Comparison of ENCODE assay signal across 40 cellular contexts in genomic region chr1:54149734-54150133, GRCh38. TPM values are rescaled to one million over a fixed set of nuclear protein-coding genes. Genes with fewer than 3 reads are reported as not detected.
"Had no signal": no experiment of that assay in that cellular context is flagged by ENCODE, and none has a peak within 500 bp of the region (broad histone marks: within the 10 kb centered on the region; RNA-seq: fewer than 3 reads in every experiment).

No MANE protein-coding gene starts in this region.

- H3K4me1 ChIP-seq: breast epithelium had no signal

- H3K4me1 Mint-ChIP-seq: activated B cell treated with CpG ODN at 0.5 μM for 24 hours; activated CD4-positive, alpha-beta T cell treated with anti-CD3 and anti-CD28 coated beads, Interleukin-2, amount 10 ng/mL, durations not matched to agents 24 days and 14 days; activated naive CD8-positive, alpha-beta T cell treated with anti-CD3 and anti-CD28 coated beads for 36 hours; activated T-helper 17 cell treated with anti-CD3 and anti-CD28 coated beads, Interleukin-2, amount 50 U/mL, for 72 hours had no signal

- H3K27me3 Mint-ChIP-seq: activated B cell treated with CpG ODN at 0.5 μM for 24 hours; activated CD4-positive, alpha-beta memory T cell treated with anti-CD3 and anti-CD28 coated beads for 36 hours; activated CD8-positive, alpha-beta T cell treated with anti-CD3 and anti-CD28 coated beads for 36 hours; activated naive CD8-positive, alpha-beta T cell treated with anti-CD3 and anti-CD28 coated beads for 36 hours; activated T-helper 17 cell treated with anti-CD3 and anti-CD28 coated beads, Interleukin-2, amount 50 U/mL, for 72 hours; T-cell had no signal

- H3K4me3 Mint-ChIP-seq: activated B cell treated with CpG ODN at 0.5 μM for 24 hours; activated CD4-positive, alpha-beta memory T cell treated with anti-CD3 and anti-CD28 coated beads for 36 hours; activated CD4-positive, alpha-beta T cell treated with anti-CD3 and anti-CD28 coated beads, Interleukin-2, amount 10 ng/mL, durations not matched to agents 24 days and 14 days; activated CD8-positive, alpha-beta T cell treated with anti-CD3 and anti-CD28 coated beads for 36 hours; activated naive CD4-positive, alpha-beta T cell treated with anti-CD3 and anti-CD28 coated beads for 36 hours; activated naive CD8-positive, alpha-beta T cell treated with anti-CD3 and anti-CD28 coated beads for 36 hours; activated T-cell treated with anti-CD3 and anti-CD28 coated beads, Interleukin-2, amount 50 U/mL, for 4 hours; activated T-cell treated with anti-CD3 and anti-CD28 coated beads, Interleukin-2, amount 50 U/mL, for 72 hours; activated T-helper 1 cell treated with anti-CD3 and anti-CD28 coated beads, Interleukin-12 subunit alpha, Interleukin-12 subunit beta, Interleukin-2, Interleukin-4 antibody, amounts not matched to agents 30 ng/mL and 10 ng/mL and 1 ng/mL, durations not matched to agents 14 hours and 24 hours and 36 hours; activated T-helper 17 cell treated with anti-CD3 and anti-CD28 coated beads, Interleukin-2, amount 50 U/mL, for 72 hours; T-cell; T-helper 2 cell treated with Interferon-gamma antibody and Interleukin-4, amounts not matched to agents 5 μg/mL and 100 μg/mL, for 36 hours had no signal

- H3K27ac Mint-ChIP-seq: activated B cell treated with CpG ODN at 0.5 μM for 24 hours; activated CD4-positive, alpha-beta memory T cell treated with anti-CD3 and anti-CD28 coated beads for 36 hours; activated CD4-positive, alpha-beta T cell treated with anti-CD3 and anti-CD28 coated beads, Interleukin-2, amount 10 ng/mL, durations not matched to agents 24 days and 14 days; activated CD8-positive, alpha-beta T cell treated with anti-CD3 and anti-CD28 coated beads for 36 hours; activated naive CD4-positive, alpha-beta T cell treated with anti-CD3 and anti-CD28 coated beads for 36 hours; activated naive CD4-positive, alpha-beta T cell treated with anti-CD3 and anti-CD28 coated beads, Interleukin-2, amount 50 U/mL, for 72 hours; activated naive CD8-positive, alpha-beta T cell treated with anti-CD3 and anti-CD28 coated beads for 36 hours; activated T-cell treated with anti-CD3 and anti-CD28 coated beads, Interleukin-2, amount 50 U/mL, for 72 hours; activated T-helper 1 cell treated with anti-CD3 and anti-CD28 coated beads, Interleukin-12 subunit alpha, Interleukin-12 subunit beta, Interleukin-2, Interleukin-4 antibody, amounts not matched to agents 30 ng/mL and 10 ng/mL and 1 ng/mL, durations not matched to agents 14 hours and 24 hours and 36 hours; activated T-helper 17 cell treated with anti-CD3 and anti-CD28 coated beads, Interleukin-2, amount 50 U/mL, for 72 hours; T-cell; T-helper 2 cell treated with Interferon-gamma antibody and Interleukin-4, amounts not matched to agents 5 μg/mL and 100 μg/mL, for 36 hours had no signal

- H3K36me3 Mint-ChIP-seq: activated CD4-positive, alpha-beta memory T cell treated with anti-CD3 and anti-CD28 coated beads for 36 hours; activated naive CD4-positive, alpha-beta T cell treated with anti-CD3 and anti-CD28 coated beads, Interleukin-2, amount 50 U/mL, for 72 hours; activated naive CD8-positive, alpha-beta T cell treated with anti-CD3 and anti-CD28 coated beads for 36 hours; T-cell had no signal

- H3K9me3 ChIP-seq: adrenal gland, body of pancreas, breast epithelium had no signal

- H3K9me3 Mint-ChIP-seq: activated B cell treated with CpG ODN at 0.5 μM for 24 hours; activated CD4-positive, alpha-beta memory T cell treated with anti-CD3 and anti-CD28 coated beads for 36 hours; activated CD4-positive, alpha-beta T cell treated with anti-CD3 and anti-CD28 coated beads, Interleukin-2, amount 10 ng/mL, durations not matched to agents 24 days and 14 days; activated CD8-positive, alpha-beta T cell treated with anti-CD3 and anti-CD28 coated beads for 36 hours; activated naive CD4-positive, alpha-beta T cell treated with anti-CD3 and anti-CD28 coated beads for 36 hours; activated naive CD4-positive, alpha-beta T cell treated with anti-CD3 and anti-CD28 coated beads, Interleukin-2, amount 50 U/mL, for 72 hours; activated naive CD8-positive, alpha-beta T cell treated with anti-CD3 and anti-CD28 coated beads for 36 hours; activated T-cell treated with anti-CD3 and anti-CD28 coated beads, Interleukin-2, amount 50 U/mL, for 4 hours; activated T-cell treated with anti-CD3 and anti-CD28 coated beads, Interleukin-2, amount 50 U/mL, for 72 hours; activated T-helper 1 cell treated with anti-CD3 and anti-CD28 coated beads, Interleukin-12 subunit alpha, Interleukin-12 subunit beta, Interleukin-2, Interleukin-4 antibody, amounts not matched to agents 30 ng/mL and 10 ng/mL and 1 ng/mL, durations not matched to agents 14 hours and 24 hours and 36 hours; activated T-helper 17 cell treated with anti-CD3 and anti-CD28 coated beads, Interleukin-2, amount 50 U/mL, for 72 hours; T-cell; T-helper 2 cell treated with Interferon-gamma antibody and Interleukin-4, amounts not matched to agents 5 μg/mL and 100 μg/mL, for 36 hours had no signal

- H3K4me3 ChIP-seq: adrenal gland, body of pancreas, breast epithelium had no signal

- H3K27me3 ChIP-seq: adrenal gland, body of pancreas, brain microvascular endothelial cell, breast epithelium had no signal

- DNase-seq: activated B cell treated with CpG ODN at 0.5 μM for 24 hours; activated CD4-positive, alpha-beta memory T cell treated with anti-CD3 and anti-CD28 coated beads for 36 hours; activated CD4-positive, alpha-beta T cell treated with anti-CD3 and anti-CD28 coated beads for 4 hours; activated CD4-positive, alpha-beta T cell treated with anti-CD3 and anti-CD28 coated beads, Interleukin-2, amount 10 ng/mL, durations not matched to agents 24 days and 14 days; activated CD4-positive, alpha-beta T cell treated with anti-CD3 and anti-CD28 coated beads, Interleukin-2, amount 50 U/mL, for 1 hour; activated CD4-positive, alpha-beta T cell treated with anti-CD3 and anti-CD28 coated beads, Interleukin-2, amount 50 U/mL, for 4 hours; activated CD4-positive, CD25-positive, alpha-beta regulatory T cell treated with anti-CD3 and anti-CD28 coated beads, Interleukin-2, amount 50 U/mL, for 72 hours; activated CD8-positive, alpha-beta memory T cell treated with anti-CD3 and anti-CD28 coated beads, Interleukin-2, amount 50 U/mL, for 4 hours; activated CD8-positive, alpha-beta T cell treated with anti-CD3 and anti-CD28 coated beads for 36 hours; activated effector memory CD4-positive, alpha-beta T cell treated with anti-CD3 and anti-CD28 coated beads, Interleukin-2, amount 50 U/mL, for 16 hours; activated gamma-delta T cell treated with Interleukin-2 at 50 U/mL for 16 hours; activated naive CD4-positive, alpha-beta T cell; activated naive CD4-positive, alpha-beta T cell treated with anti-CD3 and anti-CD28 coated beads for 36 hours; activated naive CD4-positive, alpha-beta T cell treated with anti-CD3 and anti-CD28 coated beads, Interleukin-2, amount 50 U/mL, for 16 hours; activated naive CD8-positive, alpha-beta T cell treated with anti-CD3 and anti-CD28 coated beads for 36 hours; activated T-cell treated with anti-CD3 and anti-CD28 coated beads for 4 hours; activated T-cell treated with anti-CD3 and anti-CD28 coated beads, Interleukin-2, amount 50 U/mL, for 1 hour; activated T-cell treated with anti-CD3 and anti-CD28 coated beads, Interleukin-2, amount 50 U/mL, for 4 hours; activated T-cell treated with anti-CD3 and anti-CD28 coated beads, Interleukin-2, amount 50 U/mL, for 72 hours; adrenal gland; amniotic stem cell; aorta; body of pancreas; brain microvascular endothelial cell; central memory CD4-positive, alpha-beta T cell; T-cell; T-helper 2 cell; T-helper 9 cell had no signal

- H3K27ac ChIP-seq: adrenal gland, body of pancreas, brain microvascular endothelial cell, breast epithelium, VCaP had no signal

- FAIRE-seq: astrocyte, TTC549 had no signal

- ATAC-seq: activated CD8-positive, alpha-beta T cell treated with anti-CD3 and anti-CD28 coated beads for 36 hours; activated naive CD4-positive, alpha-beta T cell treated with anti-CD3 and anti-CD28 coated beads, Interleukin-2, amount 50 U/mL, for 72 hours; activated T-cell treated with anti-CD3 and anti-CD28 coated beads, Interleukin-2, amount 50 U/mL, for 4 hours; activated T-cell treated with anti-CD3 and anti-CD28 coated beads, Interleukin-2, amount 50 U/mL, for 72 hours; activated T-helper 17 cell treated with anti-CD3 and anti-CD28 coated beads, Interleukin-2, amount 50 U/mL, for 72 hours; body of pancreas; T-cell had no signal

- H3K36me3 ChIP-seq: adrenal gland, brain microvascular endothelial cell, breast epithelium had no signal

RNA-seq across cellular contexts. Expression of gene CDCP2, which starts 3.1 kb away (rescaled TPM):
- total RNA-seq: activated B cell treated with CpG ODN at 0.5 μM for 24 hours; activated CD4-positive, alpha-beta memory T cell treated with anti-CD3 and anti-CD28 coated beads for 36 hours; activated CD4-positive, alpha-beta T cell treated with anti-CD3 and anti-CD28 coated beads, Interleukin-2, amount 10 ng/mL, durations not matched to agents 24 days and 14 days; activated CD8-positive, alpha-beta memory T cell treated with anti-CD3 and anti-CD28 coated beads for 36 hours; activated naive CD4-positive, alpha-beta T cell treated with anti-CD3 and anti-CD28 coated beads for 36 hours; activated naive CD8-positive, alpha-beta T cell treated with anti-CD3 and anti-CD28 coated beads for 36 hours; activated T-cell treated with anti-CD3 and anti-CD28 coated beads, Interleukin-2, amount 50 U/mL, for 4 hours; activated T-cell treated with anti-CD3 and anti-CD28 coated beads, Interleukin-2, amount 50 U/mL, for 72 hours; activated T-helper 1 cell treated with anti-CD3 and anti-CD28 coated beads, Interleukin-12 subunit alpha, Interleukin-12 subunit beta, Interleukin-2, Interleukin-4 antibody, amounts not matched to agents 30 ng/mL and 10 ng/mL and 1 ng/mL, durations not matched to agents 14 hours and 24 hours and 36 hours; astrocyte; body of pancreas; cardiac septum; cerebellum; T-helper 1 cell treated with Interleukin-12 subunit alpha and Interleukin-12 subunit beta and Interleukin-4 antibody, amounts not matched to agents 30 ng/mL and 1 ng/mL, for 36 hours had no signal
- polyA plus RNA-seq: aorta had no signal
